8 cellular contexts compared by ENCODE assay signal in genomic region chr22:36362819-36363377, GRCh38. TPM values are rescaled to one million over a fixed set of nuclear protein-coding genes. Genes with fewer than 3 reads are reported as not detected.
DNase-seq lines count a peak whose midpoint lies in the region; ATAC-seq and TF ChIP-seq lines count a peak whose summit lies in the region.
"Had no signal": no experiment of that assay in that cellular context is flagged by ENCODE, and none has a peak within 500 bp of the region (broad histone marks: within the 10 kb centered on the region; RNA-seq: fewer than 3 reads in every experiment).

No MANE protein-coding gene starts in this region.

- no peak overlapping the region for H3K4me3 ChIP-seq in HUES48 (ENCODE audit: low read depth, low read length)

- peak overlapping the region; percentile 89 for H3K27ac Mint-ChIP-seq in activated T-cell treated with anti-CD3 and anti-CD28 coated beads, Interleukin-2, amount 50 U/mL, for 72 hours
- H3K27ac Mint-ChIP-seq in immature natural killer cell = peak overlapping the region; percentile 81 to 98 (median 95)

- H3K9me3 ChIP-seq in HUES48 (ENCODE audit: control insufficient read depth, insufficient read depth, low read length) = no peaks in the 10 kb centered on the region

- peaks cover 4 to 9% of the 10 kb centered on the region in 2 donors for H3K36me3 Mint-ChIP-seq in activated T-cell treated with anti-CD3 and anti-CD28 coated beads, Interleukin-2, amount 50 U/mL, for 72 hours (ENCODE audit: insufficient read depth in 2 of 2)
- H3K36me3 Mint-ChIP-seq in immature natural killer cell = no peaks in the 10 kb centered on the region

- H3K9me3 Mint-ChIP-seq in activated T-cell treated with anti-CD3 and anti-CD28 coated beads, Interleukin-2, amount 50 U/mL, for 72 hours = no peaks in the 10 kb centered on the region
- H3K9me3 Mint-ChIP-seq in immature natural killer cell = no peaks in the 10 kb centered on the region

- H3K27me3 ChIP-seq in HUES48 (ENCODE audit: control insufficient read depth, insufficient read depth, low read length) = no peaks in the 10 kb centered on the region

- ATAC-seq in activated T-cell treated with anti-CD3 and anti-CD28 coated beads, Interleukin-2, amount 50 U/mL, for 72 hours (replicated peaks in 1 of 2) = peak; percentile 51 to 52
- ATAC-seq in stimulated activated naive CD8-positive, alpha-beta T cell treated with anti-CD3 and anti-CD28 coated beads, Interleukin-15, Interleukin-2, amounts not matched to agents 100 U/mL and 50 U/mL, for 24 hours = peak; percentile 50
- ATAC-seq in HG03354 (IDR thresholded peaks at IDR 0.05; ENCODE audit: poor library complexity, severe bottlenecking, unreplicated experiment) = no peak
- ATAC-seq in GM18505 (IDR thresholded peaks at IDR 0.05; ENCODE audit: unreplicated experiment) = no peak

- H3K4me1 ChIP-seq in HUES48 (ENCODE audit: control insufficient read depth, insufficient read depth, low read length) = peaks cover 71% of the 10 kb centered on the region

- H3K9ac ChIP-seq in HUES48 (ENCODE audit: low read depth, low read length) = no peak overlapping the region

- peak overlapping the region; percentile 75 to 76 for H3K4me3 Mint-ChIP-seq in activated T-cell treated with anti-CD3 and anti-CD28 coated beads, Interleukin-2, amount 50 U/mL, for 72 hours
- peak overlapping the region; percentile 6 to 82 (median 53) for H3K4me3 Mint-ChIP-seq in immature natural killer cell

- peaks cover 100% of the 10 kb centered on the region for H3K4me1 Mint-ChIP-seq in activated T-cell treated with anti-CD3 and anti-CD28 coated beads, Interleukin-2, amount 50 U/mL, for 72 hours (ENCODE audit: low read depth)
- peaks cover 95 to 98% of the 10 kb centered on the region in 2 donors for H3K4me1 Mint-ChIP-seq in immature natural killer cell

- no peaks in the 10 kb centered on the region for H3K27me3 Mint-ChIP-seq in activated T-cell treated with anti-CD3 and anti-CD28 coated beads, Interleukin-2, amount 50 U/mL, for 72 hours (ENCODE audit: low read depth)
- peaks cover 8 to 10% (median 9%) of the 10 kb centered on the region in 3 donors for H3K27me3 Mint-ChIP-seq in immature natural killer cell (ENCODE audit: low read depth in 3 of 3)

- no peaks in the 10 kb centered on the region for H3K36me3 ChIP-seq in HUES48 (ENCODE audit: control insufficient read depth, insufficient read depth, low read length)

- peak overlapping the region; percentile 40 for H3K27ac ChIP-seq in HUES48 (ENCODE audit: low read depth, low read length)

- no peak for TF ChIP-seq POLR2A in GM18505 (IDR thresholded peaks at IDR 0.05; ENCODE audit: borderline replicate concordance, extremely low read depth, insufficient read depth, insufficient read length)

- peak in 1 of 2 donors; percentile 69 for DNase-seq in activated T-cell treated with anti-CD3 and anti-CD28 coated beads, Interleukin-2, amount 50 U/mL, for 72 hours
- DNase-seq in immature natural killer cell (no peak), COR-L47 (lab: John Stamatoyannopoulos, UW) (no peak)
- no peak for DNase-seq in stimulated activated naive CD8-positive, alpha-beta T cell treated with anti-CD3 and anti-CD28 coated beads, Interleukin-15, Interleukin-2, amounts not matched to agents 100 U/mL and 50 U/mL, for 24 hours
- DNase-seq: NCI-H187 treated with DMSO at 0.1 percent for 48 hours had no signal

RNA-seq across cellular contexts. Expression of gene MYH9, which starts 24.9 kb away (rescaled TPM):
- 100 to 1,000 TPM; 529 to 662 TPM for total RNA-seq in activated T-cell treated with anti-CD3 and anti-CD28 coated beads, Interleukin-2, amount 50 U/mL, for 72 hours
- polyA plus RNA-seq in immature natural killer cell = 100 to 1,000 TPM in 1 of 3 donors, 10 to 100 TPM in 1, 1 to 10 TPM in 1; 8.7 to 355 (median 40.2) TPM

Comparison
In these comparisons a context has a peak if more than half of its experiments do, and no peak if none do; other contexts are left out.
1. ATAC-seq: peak in activated T-cell treated with anti-CD3 and anti-CD28 coated beads, Interleukin-2, amount 50 U/mL, for 72 hours (2 of 2) and stimulated activated naive CD8-positive, alpha-beta T cell treated with anti-CD3 and anti-CD28 coated beads, Interleukin-15, Interleukin-2, amounts not matched to agents 100 U/mL and 50 U/mL, for 24 hours (single experiment); none in HG03354 (single experiment) and GM18505 (single experiment).